In genomic region chr11:62507023-62507422, GRCh38 we compare ENCODE assay signal across 20 cellular contexts. TPM values are rescaled to one million over a fixed set of nuclear protein-coding genes. Genes with fewer than 3 reads are reported as not detected.
DNase-seq lines count a peak whose midpoint lies in the region; ATAC-seq and TF ChIP-seq lines count a peak whose summit lies in the region.
"Had no signal": no experiment of that assay in that cellular context is flagged by ENCODE, and none has a peak within 500 bp of the region (broad histone marks: within the 10 kb centered on the region; RNA-seq: fewer than 3 reads in every experiment).

No MANE protein-coding gene starts in this region.

- H3K23ac ChIP-seq in mesenchymal stem cell (ENCODE audit: low read length in 2 of 2): no peak overlapping the region

- H3K14ac ChIP-seq in mesenchymal stem cell (ENCODE audit: low read length in 2 of 2): no peak overlapping the region

- no peaks in the 10 kb centered on the region for H3K27me3 ChIP-seq in right atrium auricular region
- no peaks in the 10 kb centered on the region for H3K27me3 ChIP-seq in mesenchymal stem cell (ENCODE audit: control insufficient read depth in 1 of 2, insufficient read depth in 1 of 2, low read length in 2 of 2)
- H3K27me3 ChIP-seq in sigmoid colon: no peaks in the 10 kb centered on the region
- H3K27me3 ChIP-seq in H7 (ENCODE audit: control insufficient read depth, insufficient read depth, low read length): peaks cover 8% of the 10 kb centered on the region
- H3K27me3 ChIP-seq: BLaER1 treated with 17β-estradiol and CSF1 and Interleukin-3, amounts not matched to agents 10 nM and 100 nM; upper lobe of right lung had no signal

- H2BK5ac ChIP-seq in mesenchymal stem cell (ENCODE audit: low read depth, low read length, poor library complexity, severe bottlenecking): no peak overlapping the region

- H2AK5ac ChIP-seq in mesenchymal stem cell (ENCODE audit: low read length, severe bottlenecking): peak overlapping the region; percentile 91

- TF ChIP-seq POLR2A in sigmoid colon (IDR thresholded peaks at IDR 0.05): no peak

- H3K36me3 Mint-ChIP-seq in activated CD8-positive, alpha-beta T cell treated with anti-CD3 and anti-CD28 coated beads, Interleukin-2, amount 10 ng/mL, durations not matched to agents 7 days and 5 days (ENCODE audit: low read depth): no peaks in the 10 kb centered on the region
- H3K36me3 Mint-ChIP-seq: activated naive CD4-positive, alpha-beta T cell treated with anti-CD3 and anti-CD28 coated beads, Interleukin-2, amount 10 ng/mL, durations not matched to agents 7 days and 5 days had no signal

- no peak overlapping the region for H3K27ac Mint-ChIP-seq in activated CD8-positive, alpha-beta T cell treated with anti-CD3 and anti-CD28 coated beads, Interleukin-2, amount 10 ng/mL, durations not matched to agents 7 days and 5 days
- H3K27ac Mint-ChIP-seq: activated naive CD4-positive, alpha-beta T cell treated with anti-CD3 and anti-CD28 coated beads, Interleukin-2, amount 10 ng/mL, durations not matched to agents 7 days and 5 days; activated T-cell treated with anti-CD3 and anti-CD28 coated beads, Interleukin-2, amount 50 U/mL, for 72 hours; stimulated activated naive B cell treated with anti-CD40 and anti-IgM and Interleukin-4, amounts not matched to agents 10 μg/mL and 1 μg/mL and 100 μg/mL, for 72 hours had no signal

- no peak overlapping the region for H2BK120ac ChIP-seq in mesenchymal stem cell (ENCODE audit: low read depth, low read length)

- H3K4me1 ChIP-seq in right atrium auricular region: peaks cover 0 to 71% of the 10 kb centered on the region in 2 donors
- H3K4me1 ChIP-seq in mesenchymal stem cell (ENCODE audit: control insufficient read depth, insufficient read depth, low read depth, low read length): peaks cover 27% of the 10 kb centered on the region
- peaks cover 0 to 98% (median 85%) of the 10 kb centered on the region in 4 donors for H3K4me1 ChIP-seq in sigmoid colon

- peak overlapping the region; percentile 6 for H3K9ac ChIP-seq in mesenchymal stem cell (ENCODE audit: low read length)

- intact Hi-C loops in Right ventricle myocardium inferior (cut with DNase I) (no loop called here), sigmoid colon (cut with DNase I) (loop anchor here (2.0 kb wide), 1 partner anchor 38 kb away; no protein-coding TSS in a partner anchor)

- peak overlapping the region; percentile 38 to 41 for H3K27ac ChIP-seq in right atrium auricular region
- H3K27ac ChIP-seq in mesenchymal stem cell (ENCODE audit: low read length, poor library complexity, severe bottlenecking): no peak overlapping the region
- H3K27ac ChIP-seq in sigmoid colon: peak overlapping the region; percentile 83 to 89 (median 88)

- POLR2A ChIA-PET in activated CD8-positive, alpha-beta T cell treated with anti-CD3 and anti-CD28 coated beads, Interleukin-2, amount 10 ng/mL, durations not matched to agents 7 days and 5 days (lab: Charles Lee): no interaction called here

- no peaks in the 10 kb centered on the region for H3K9me3 ChIP-seq in right atrium auricular region
- no peaks in the 10 kb centered on the region for H3K9me3 ChIP-seq in mesenchymal stem cell (ENCODE audit: control insufficient read depth, low read length)
- no peaks in the 10 kb centered on the region for H3K9me3 ChIP-seq in sigmoid colon
- H3K9me3 ChIP-seq: BLaER1 treated with 17β-estradiol and CSF1 and Interleukin-3, amounts not matched to agents 10 nM and 100 nM; upper lobe of right lung had no signal

- 51% methylated on average over 3 of the region's 3 CpGs for WGBS in mesenchymal stem cell
- 73 to 80% methylated on average over 3 of the region's 3 CpGs for WGBS in sigmoid colon, 2 donors

- no peak overlapping the region for H4K8ac ChIP-seq in mesenchymal stem cell (ENCODE audit: low read length)

- H2BK15ac ChIP-seq in mesenchymal stem cell (ENCODE audit: low read depth, poor library complexity, severe bottlenecking): no peak overlapping the region

- no peak for ATAC-seq in Right ventricle myocardium inferior
- no peak for ATAC-seq in activated CD8-positive, alpha-beta T cell treated with anti-CD3 and anti-CD28 coated beads, Interleukin-2, amount 10 ng/mL, durations not matched to agents 7 days and 5 days
- ATAC-seq: activated T-cell treated with anti-CD3 and anti-CD28 coated beads, Interleukin-2, amount 50 U/mL, for 72 hours; stimulated activated naive B cell treated with anti-CD40 and anti-IgM and Interleukin-4, amounts not matched to agents 10 μg/mL and 1 μg/mL and 100 μg/mL, for 72 hours; upper lobe of right lung had no signal

- no peak overlapping the region for H3K18ac ChIP-seq in mesenchymal stem cell (ENCODE audit: low read depth in 1 of 2, low read length in 2 of 2)

- DNase-seq in right atrium auricular region (ENCODE audit: low spot score) (no peak), Right ventricle myocardium inferior (ENCODE audit: missing footprints) (no peak), mesenchymal stem cell (no peak), sigmoid colon (no peak), hepatic stellate cell (ENCODE audit: low spot score) (no peak), H7 (no peak), putamen (ENCODE audit: low spot score) (no peak)
- DNase-seq in activated CD8-positive, alpha-beta T cell treated with anti-CD3 and anti-CD28 coated beads, Interleukin-2, amount 10 ng/mL, durations not matched to agents 7 days and 5 days: no peak
- DNase-seq: activated CD4-positive, alpha-beta T cell treated with anti-CD3 and anti-CD28 coated beads for 1 hour; activated naive CD4-positive, alpha-beta T cell treated with anti-CD3 and anti-CD28 coated beads, Interleukin-2, amount 10 ng/mL, durations not matched to agents 7 days and 5 days; activated T-cell treated with anti-CD3 and anti-CD28 coated beads, Interleukin-2, amount 50 U/mL, for 72 hours; aorta; erythroblast; NCI-H1105 treated with DMSO at 0.1 percent for 48 hours; NCI-H2081 treated with DMSO at 0.1 percent for 48 hours; NCI-H446 treated with DMSO at 0.1 percent for 48 hours; stimulated activated naive B cell treated with anti-CD40 and anti-IgM and Interleukin-4, amounts not matched to agents 10 μg/mL and 1 μg/mL and 100 μg/mL, for 72 hours; upper lobe of right lung had no signal

- H3K36me3 ChIP-seq in right atrium auricular region (no peaks in the 10 kb centered on the region), mesenchymal stem cell (ENCODE audit: control insufficient read depth in 1 of 2, insufficient read depth in 2 of 2, low read depth in 1 of 2, low read length in 2 of 2) (peaks cover 4% of the 10 kb centered on the region in 2 experiments), sigmoid colon (no peaks in the 10 kb centered on the region), H7 (replicated peaks; ENCODE audit: control insufficient read depth, insufficient read depth, low read length) (no peaks in the 10 kb centered on the region)
- H3K36me3 ChIP-seq: BLaER1 treated with 17β-estradiol and CSF1 and Interleukin-3, amounts not matched to agents 10 nM and 100 nM; upper lobe of right lung had no signal

- peak overlapping the region in 1 of 2 experiments; percentile 76 for H2BK12ac ChIP-seq in mesenchymal stem cell (ENCODE audit: low read length in 2 of 2)

- TF ChIP-seq EP300 in sigmoid colon (IDR thresholded peaks at IDR 0.05): no peak

- no peak overlapping the region for H3K4me3 Mint-ChIP-seq in activated CD8-positive, alpha-beta T cell treated with anti-CD3 and anti-CD28 coated beads, Interleukin-2, amount 10 ng/mL, durations not matched to agents 7 days and 5 days
- H3K4me3 Mint-ChIP-seq: activated naive CD4-positive, alpha-beta T cell treated with anti-CD3 and anti-CD28 coated beads, Interleukin-2, amount 10 ng/mL, durations not matched to agents 7 days and 5 days; activated T-cell treated with anti-CD3 and anti-CD28 coated beads, Interleukin-2, amount 50 U/mL, for 72 hours; central memory CD8-positive, alpha-beta T cell; stimulated activated naive B cell treated with anti-CD40 and anti-IgM and Interleukin-4, amounts not matched to agents 10 μg/mL and 1 μg/mL and 100 μg/mL, for 72 hours had no signal

- H2AFZ ChIP-seq in mesenchymal stem cell (ENCODE audit: low read depth, low read length): no peak overlapping the region

- H3K4me1 Mint-ChIP-seq in activated CD8-positive, alpha-beta T cell treated with anti-CD3 and anti-CD28 coated beads, Interleukin-2, amount 10 ng/mL, durations not matched to agents 7 days and 5 days (ENCODE audit: low read depth): no peaks in the 10 kb centered on the region

- no peak overlapping the region for H4K91ac ChIP-seq in mesenchymal stem cell (ENCODE audit: low read length)

- H3K9me3 Mint-ChIP-seq in activated CD8-positive, alpha-beta T cell treated with anti-CD3 and anti-CD28 coated beads, Interleukin-2, amount 10 ng/mL, durations not matched to agents 7 days and 5 days (ENCODE audit: insufficient read depth): no peaks in the 10 kb centered on the region
- H3K9me3 Mint-ChIP-seq: activated naive CD4-positive, alpha-beta T cell treated with anti-CD3 and anti-CD28 coated beads, Interleukin-2, amount 10 ng/mL, durations not matched to agents 7 days and 5 days; activated T-cell treated with anti-CD3 and anti-CD28 coated beads, Interleukin-2, amount 50 U/mL, for 72 hours; central memory CD8-positive, alpha-beta T cell; stimulated activated naive B cell treated with anti-CD40 and anti-IgM and Interleukin-4, amounts not matched to agents 10 μg/mL and 1 μg/mL and 100 μg/mL, for 72 hours had no signal

- no peak overlapping the region for H3K4me2 ChIP-seq in mesenchymal stem cell (ENCODE audit: low read length, poor library complexity, severe bottlenecking)

- H3K4me3 ChIP-seq in right atrium auricular region (no peak overlapping the region), mesenchymal stem cell (ENCODE audit: insufficient read depth in 1 of 2, low read depth in 1 of 2, low read length in 2 of 2) (no peak overlapping the region), sigmoid colon (no peak overlapping the region), H7 (ENCODE audit: insufficient read depth, low read depth, low read length) (no peak overlapping the region)
- H3K4me3 ChIP-seq: BLaER1 treated with 17β-estradiol and CSF1 and Interleukin-3, amounts not matched to agents 10 nM and 100 nM; upper lobe of right lung had no signal

- TF ChIP-seq CTCF in right atrium auricular region (IDR thresholded peaks at IDR 0.05) (no peak), sigmoid colon (IDR thresholded peaks at IDR 0.05) (no peak)

- peaks cover 4% of the 10 kb centered on the region for H3K79me1 ChIP-seq in mesenchymal stem cell (replicated peaks; ENCODE audit: low read length, poor library complexity, severe bottlenecking)

- H3K4ac ChIP-seq in mesenchymal stem cell (ENCODE audit: low read depth in 1 of 2, low read length in 2 of 2): no peak overlapping the region

- CTCF ChIA-PET in activated CD8-positive, alpha-beta T cell treated with anti-CD3 and anti-CD28 coated beads, Interleukin-2, amount 10 ng/mL, durations not matched to agents 7 days and 5 days (lab: Charles Lee): interaction anchor here (1.2 to 2.0 kb wide), 2 partner anchors 36 to 82 kb away, joined by 5 to 8 read pairs; no protein-coding TSS in a partner anchor

- peaks cover 25% of the 10 kb centered on the region for H3K27me3 Mint-ChIP-seq in activated CD8-positive, alpha-beta T cell treated with anti-CD3 and anti-CD28 coated beads, Interleukin-2, amount 10 ng/mL, durations not matched to agents 7 days and 5 days (ENCODE audit: low read depth)
- H3K27me3 Mint-ChIP-seq: central memory CD8-positive, alpha-beta T cell had no signal

RNA-seq across cellular contexts. Expression of gene AHNAK, which starts 39.6 kb away (rescaled TPM):
- total RNA-seq in right atrium auricular region (100 to 1,000 TPM; 270 to 441 TPM), Right ventricle myocardium inferior (332 TPM), sigmoid colon (1,000 to 10,000 TPM in 2 of 4 donors, 100 to 1,000 TPM in 2; 751 to 1,294 (median 1,065) TPM)
- 71.8 TPM for polyA plus RNA-seq in mesenchymal stem cell (2013, experiment 1 of 2)
- polyA plus RNA-seq in mesenchymal stem cell (2013, experiment 2 of 2): 65.2 TPM
- polyA plus RNA-seq in sigmoid colon: 100 to 1,000 TPM in 1 of 3 donors, 10 to 100 TPM in 2; 82.3 to 141 (median 85.5) TPM
- total RNA-seq in H7 (2014; rRNA removed; shearing (Covaris generic)): 8.3 and 11.2 TPM in 2 replicates
- 100 to 1,000 TPM; 123 to 129 TPM for total RNA-seq in activated CD8-positive, alpha-beta T cell treated with anti-CD3 and anti-CD28 coated beads, Interleukin-2, amount 10 ng/mL, durations not matched to agents 7 days and 5 days

Comparison
In these comparisons a context has a peak if more than half of its experiments do, and no peak if none do; other contexts are left out.
1. RNA of gene AHNAK, which starts 39.6 kb away (total RNA-seq): 751 to 1,294 TPM in sigmoid colon, 270 to 441 TPM in right atrium auricular region, 332 TPM in Right ventricle myocardium inferior (single experiment) and 123 to 129 TPM in activated CD8-positive, alpha-beta T cell treated with anti-CD3 and anti-CD28 coated beads, Interleukin-2, amount 10 ng/mL, durations not matched to agents 7 days and 5 days; 8.3 to 11.2 TPM in H7; every median in the first group is over 10 times any median in the second.